Comparison of ENCODE assay signal across 1 cellular context in the genomic region with DNA sequence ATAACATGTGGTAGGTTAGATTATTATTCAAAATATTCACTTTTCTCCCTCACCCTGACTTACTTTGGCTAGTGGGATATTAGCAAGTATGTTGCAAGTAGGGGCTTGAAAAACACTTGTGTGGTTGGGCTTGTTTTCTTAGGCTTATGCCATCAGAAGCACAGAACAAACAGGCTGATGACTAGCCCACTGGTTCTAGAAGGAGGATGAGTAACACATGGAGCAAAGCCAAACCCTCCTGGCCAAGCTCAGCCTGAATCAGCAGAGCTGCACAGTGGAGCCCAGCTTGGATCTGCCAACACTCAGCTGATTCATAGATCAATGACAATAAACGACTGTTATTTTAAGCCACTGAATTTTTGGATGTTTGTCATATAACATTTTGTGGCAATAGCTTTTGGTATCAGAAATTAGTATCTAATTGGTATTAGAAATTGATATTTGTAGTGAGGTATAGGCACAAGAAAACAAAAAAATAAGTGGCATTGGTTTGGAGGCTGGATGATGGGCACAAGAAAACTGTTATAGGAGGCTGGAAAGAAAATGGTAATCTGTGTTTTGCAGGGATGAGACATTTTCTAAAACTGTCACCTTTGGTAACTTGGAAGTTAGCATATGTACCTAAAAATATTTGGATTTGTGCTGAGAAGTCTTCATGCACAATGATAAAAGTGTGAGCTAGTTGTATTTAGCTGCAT.
A peak's percentile ranks its signal among the peaks of the same experiment; 100 is the strongest.
TF ChIP-seq lines count a peak whose summit lies in the region.

No MANE protein-coding gene starts in this region.

TF ChIP-seq in A549, 52 proteins besides CTCF, POLR2A, EP300 and RAD21 (continued from another document):
- TF ChIP-seq, protein P1, sequence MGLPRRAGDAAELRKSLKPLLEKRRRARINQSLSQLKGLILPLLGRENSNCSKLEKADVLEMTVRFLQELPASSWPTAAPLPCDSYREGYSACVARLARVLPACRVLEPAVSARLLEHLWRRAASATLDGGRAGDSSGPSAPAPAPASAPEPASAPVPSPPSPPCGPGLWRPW (IDR thresholded peaks at IDR 0.05) = no peak
- TF ChIP-seq, protein P2, sequence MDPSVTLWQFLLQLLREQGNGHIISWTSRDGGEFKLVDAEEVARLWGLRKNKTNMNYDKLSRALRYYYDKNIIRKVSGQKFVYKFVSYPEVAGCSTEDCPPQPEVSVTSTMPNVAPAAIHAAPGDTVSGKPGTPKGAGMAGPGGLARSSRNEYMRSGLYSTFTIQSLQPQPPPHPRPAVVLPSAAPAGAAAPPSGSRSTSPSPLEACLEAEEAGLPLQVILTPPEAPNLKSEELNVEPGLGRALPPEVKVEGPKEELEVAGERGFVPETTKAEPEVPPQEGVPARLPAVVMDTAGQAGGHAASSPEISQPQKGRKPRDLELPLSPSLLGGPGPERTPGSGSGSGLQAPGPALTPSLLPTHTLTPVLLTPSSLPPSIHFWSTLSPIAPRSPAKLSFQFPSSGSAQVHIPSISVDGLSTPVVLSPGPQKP (IDR thresholded peaks at IDR 0.05; ENCODE audit: low read depth, low read length) = no peak
- TF ChIP-seq POLR2AphosphoS2 (conservative IDR thresholded peaks at IDR 0.05; ENCODE audit: low read length) = no peak
- TF ChIP-seq, protein P3, sequence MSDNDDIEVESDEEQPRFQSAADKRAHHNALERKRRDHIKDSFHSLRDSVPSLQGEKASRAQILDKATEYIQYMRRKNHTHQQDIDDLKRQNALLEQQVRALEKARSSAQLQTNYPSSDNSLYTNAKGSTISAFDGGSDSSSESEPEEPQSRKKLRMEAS (IDR thresholded peaks at IDR 0.05) = peak; percentile 39
